8 cellular contexts compared by ENCODE assay signal in genomic region chr10:63521389-63522128, GRCh38. TPM values are rescaled to one million over a fixed set of nuclear protein-coding genes. Genes with fewer than 3 reads are reported as not detected.
A peak's percentile ranks its signal among the peaks of the same experiment; 100 is the strongest.
DNase-seq lines count a peak whose midpoint lies in the region; TF ChIP-seq lines count a peak whose summit lies in the region.

Gene REEP3 (plus strand): TSS chr10:63521401. CDS start chr10:63521546, 145 bp downstream.

- DNase-seq in H4 (ENCODE audit: low spot score) = peak; percentile 43
- DNase-seq in LNCaP clone FGC (ENCODE audit: low read depth) = peak; percentile 63
- DNase-seq in T-helper 22 cell (ENCODE audit: low read depth) = peak; percentile 38
- peak; percentile 91 for DNase-seq in astrocyte of the hippocampus (ENCODE audit: low read depth, low spot score)
- DNase-seq in hippocampal formation (lab: John Stamatoyannopoulos, UW) = peak; percentile 56 to 73
- DNase-seq in retinal pigment epithelial cell (ENCODE audit: low read depth) = peak; percentile 23
- no peak for DNase-seq in MV-4-11 (lab: John Stamatoyannopoulos, UW)

- TF ChIP-seq POLR2A in GM10847 (IDR thresholded peaks at IDR 0.05; ENCODE audit: extremely low read depth, insufficient read length) = peak; percentile 72

- TF ChIP-seq CTCF in LNCaP clone FGC (IDR thresholded peaks at IDR 0.05; ENCODE audit: control insufficient read depth, extremely low read depth, insufficient read depth) = no peak
- no peak for TF ChIP-seq CTCF in retinal pigment epithelial cell (conservative IDR thresholded peaks at IDR 0.05; ENCODE audit: low read depth, low read length)

- H3K4me3 ChIP-seq in LNCaP clone FGC (ENCODE audit: low read depth, low read length) (peak within 1 kb of the TSS; percentile 85), retinal pigment epithelial cell (ENCODE audit: low read length) (peak within 1 kb of the TSS; percentile 90)

RNA-seq across cellular contexts. Expression of gene REEP3, which starts in this region (rescaled TPM):
- total RNA-seq in H4 (2014; rRNA removed; shearing (Covaris generic)) = 19.4 and 29.9 TPM in 2 replicates
